ENCODE assay signal across 1 cellular context in genomic region chr1:7679159-7679872, GRCh38.
TF ChIP-seq lines count a peak whose summit lies in the region.

No MANE protein-coding gene starts in this region.

TF ChIP-seq in GM23338, 12 proteins besides CTCF, POLR2A, EP300 and RAD21 (continued from another document):
- no peak for TF ChIP-seq ZNF462 (CRISPR knock-in tag; IDR thresholded peaks at IDR 0.05)
- TF ChIP-seq CREB1 (CRISPR knock-in tag; IDR thresholded peaks at IDR 0.05; ENCODE audit: low read depth): no peak
- no peak for TF ChIP-seq EZH2 (IDR thresholded peaks at IDR 0.05; ENCODE audit: low read depth, unreplicated experiment)
- no peak for TF ChIP-seq STAT1 (IDR thresholded peaks at IDR 0.05; ENCODE audit: unreplicated experiment)
- TF ChIP-seq ZNF331 (CRISPR knock-in tag; IDR thresholded peaks at IDR 0.05; ENCODE audit: low read depth): no peak
